2 cellular contexts compared by ENCODE assay signal in the genomic region with DNA sequence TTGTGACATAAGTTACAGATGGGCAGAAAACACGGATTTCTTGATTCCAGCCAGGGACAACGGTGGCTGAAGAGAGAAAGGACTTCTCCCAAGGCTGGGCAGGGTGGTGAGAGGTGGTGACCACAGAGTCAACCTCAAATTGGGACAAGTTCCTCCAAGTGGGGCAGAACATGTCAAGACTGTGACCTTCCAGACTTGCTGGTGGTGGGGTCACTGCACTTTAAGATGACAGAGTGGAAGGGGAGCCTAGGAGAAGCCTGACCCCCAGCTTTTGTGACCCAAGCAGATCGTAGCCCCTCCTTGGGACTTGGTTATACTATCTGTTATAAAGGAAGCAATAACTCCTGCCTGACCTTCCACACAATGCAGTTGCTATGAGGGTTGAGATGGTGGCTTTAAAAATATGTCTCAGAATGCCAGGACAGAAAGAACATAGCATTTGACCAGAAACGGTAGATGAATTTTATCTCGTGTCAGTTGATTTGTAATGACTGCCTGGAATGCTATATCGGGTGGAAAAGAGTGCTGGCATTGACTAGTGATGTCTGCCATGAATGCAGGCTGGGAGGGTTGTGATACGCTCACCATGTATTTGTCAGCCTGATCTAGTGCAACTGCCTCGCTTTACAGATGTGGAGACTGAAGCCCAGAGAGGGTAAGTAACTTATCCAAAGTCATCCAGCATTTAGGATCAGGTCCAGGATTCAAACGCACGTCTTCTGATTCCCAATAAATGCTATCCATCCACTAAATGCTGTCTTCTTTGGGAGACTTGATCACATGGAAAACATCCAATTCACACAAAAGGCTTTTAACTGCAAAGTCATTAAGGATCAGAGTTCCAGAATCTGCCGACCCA.
TF ChIP-seq lines count a peak whose summit lies in the region.

No MANE protein-coding gene starts in this region.

TF ChIP-seq in HepG2, 621 proteins besides CTCF, POLR2A, EP300 and RAD21:
- TF ChIP-seq ZNF768 (CRISPR knock-in tag; IDR thresholded peaks at IDR 0.05): peak; percentile 24; the same call in 1 of the 2 replicates
- no peak for TF ChIP-seq NCOA1 (CRISPR knock-in tag; IDR thresholded peaks at IDR 0.05)
TF ChIP-seq in HepG2: peak in this region for 1.

TF ChIP-seq in H1, 55 proteins besides CTCF, POLR2A, EP300 and RAD21:
- TF ChIP-seq, protein P1, sequence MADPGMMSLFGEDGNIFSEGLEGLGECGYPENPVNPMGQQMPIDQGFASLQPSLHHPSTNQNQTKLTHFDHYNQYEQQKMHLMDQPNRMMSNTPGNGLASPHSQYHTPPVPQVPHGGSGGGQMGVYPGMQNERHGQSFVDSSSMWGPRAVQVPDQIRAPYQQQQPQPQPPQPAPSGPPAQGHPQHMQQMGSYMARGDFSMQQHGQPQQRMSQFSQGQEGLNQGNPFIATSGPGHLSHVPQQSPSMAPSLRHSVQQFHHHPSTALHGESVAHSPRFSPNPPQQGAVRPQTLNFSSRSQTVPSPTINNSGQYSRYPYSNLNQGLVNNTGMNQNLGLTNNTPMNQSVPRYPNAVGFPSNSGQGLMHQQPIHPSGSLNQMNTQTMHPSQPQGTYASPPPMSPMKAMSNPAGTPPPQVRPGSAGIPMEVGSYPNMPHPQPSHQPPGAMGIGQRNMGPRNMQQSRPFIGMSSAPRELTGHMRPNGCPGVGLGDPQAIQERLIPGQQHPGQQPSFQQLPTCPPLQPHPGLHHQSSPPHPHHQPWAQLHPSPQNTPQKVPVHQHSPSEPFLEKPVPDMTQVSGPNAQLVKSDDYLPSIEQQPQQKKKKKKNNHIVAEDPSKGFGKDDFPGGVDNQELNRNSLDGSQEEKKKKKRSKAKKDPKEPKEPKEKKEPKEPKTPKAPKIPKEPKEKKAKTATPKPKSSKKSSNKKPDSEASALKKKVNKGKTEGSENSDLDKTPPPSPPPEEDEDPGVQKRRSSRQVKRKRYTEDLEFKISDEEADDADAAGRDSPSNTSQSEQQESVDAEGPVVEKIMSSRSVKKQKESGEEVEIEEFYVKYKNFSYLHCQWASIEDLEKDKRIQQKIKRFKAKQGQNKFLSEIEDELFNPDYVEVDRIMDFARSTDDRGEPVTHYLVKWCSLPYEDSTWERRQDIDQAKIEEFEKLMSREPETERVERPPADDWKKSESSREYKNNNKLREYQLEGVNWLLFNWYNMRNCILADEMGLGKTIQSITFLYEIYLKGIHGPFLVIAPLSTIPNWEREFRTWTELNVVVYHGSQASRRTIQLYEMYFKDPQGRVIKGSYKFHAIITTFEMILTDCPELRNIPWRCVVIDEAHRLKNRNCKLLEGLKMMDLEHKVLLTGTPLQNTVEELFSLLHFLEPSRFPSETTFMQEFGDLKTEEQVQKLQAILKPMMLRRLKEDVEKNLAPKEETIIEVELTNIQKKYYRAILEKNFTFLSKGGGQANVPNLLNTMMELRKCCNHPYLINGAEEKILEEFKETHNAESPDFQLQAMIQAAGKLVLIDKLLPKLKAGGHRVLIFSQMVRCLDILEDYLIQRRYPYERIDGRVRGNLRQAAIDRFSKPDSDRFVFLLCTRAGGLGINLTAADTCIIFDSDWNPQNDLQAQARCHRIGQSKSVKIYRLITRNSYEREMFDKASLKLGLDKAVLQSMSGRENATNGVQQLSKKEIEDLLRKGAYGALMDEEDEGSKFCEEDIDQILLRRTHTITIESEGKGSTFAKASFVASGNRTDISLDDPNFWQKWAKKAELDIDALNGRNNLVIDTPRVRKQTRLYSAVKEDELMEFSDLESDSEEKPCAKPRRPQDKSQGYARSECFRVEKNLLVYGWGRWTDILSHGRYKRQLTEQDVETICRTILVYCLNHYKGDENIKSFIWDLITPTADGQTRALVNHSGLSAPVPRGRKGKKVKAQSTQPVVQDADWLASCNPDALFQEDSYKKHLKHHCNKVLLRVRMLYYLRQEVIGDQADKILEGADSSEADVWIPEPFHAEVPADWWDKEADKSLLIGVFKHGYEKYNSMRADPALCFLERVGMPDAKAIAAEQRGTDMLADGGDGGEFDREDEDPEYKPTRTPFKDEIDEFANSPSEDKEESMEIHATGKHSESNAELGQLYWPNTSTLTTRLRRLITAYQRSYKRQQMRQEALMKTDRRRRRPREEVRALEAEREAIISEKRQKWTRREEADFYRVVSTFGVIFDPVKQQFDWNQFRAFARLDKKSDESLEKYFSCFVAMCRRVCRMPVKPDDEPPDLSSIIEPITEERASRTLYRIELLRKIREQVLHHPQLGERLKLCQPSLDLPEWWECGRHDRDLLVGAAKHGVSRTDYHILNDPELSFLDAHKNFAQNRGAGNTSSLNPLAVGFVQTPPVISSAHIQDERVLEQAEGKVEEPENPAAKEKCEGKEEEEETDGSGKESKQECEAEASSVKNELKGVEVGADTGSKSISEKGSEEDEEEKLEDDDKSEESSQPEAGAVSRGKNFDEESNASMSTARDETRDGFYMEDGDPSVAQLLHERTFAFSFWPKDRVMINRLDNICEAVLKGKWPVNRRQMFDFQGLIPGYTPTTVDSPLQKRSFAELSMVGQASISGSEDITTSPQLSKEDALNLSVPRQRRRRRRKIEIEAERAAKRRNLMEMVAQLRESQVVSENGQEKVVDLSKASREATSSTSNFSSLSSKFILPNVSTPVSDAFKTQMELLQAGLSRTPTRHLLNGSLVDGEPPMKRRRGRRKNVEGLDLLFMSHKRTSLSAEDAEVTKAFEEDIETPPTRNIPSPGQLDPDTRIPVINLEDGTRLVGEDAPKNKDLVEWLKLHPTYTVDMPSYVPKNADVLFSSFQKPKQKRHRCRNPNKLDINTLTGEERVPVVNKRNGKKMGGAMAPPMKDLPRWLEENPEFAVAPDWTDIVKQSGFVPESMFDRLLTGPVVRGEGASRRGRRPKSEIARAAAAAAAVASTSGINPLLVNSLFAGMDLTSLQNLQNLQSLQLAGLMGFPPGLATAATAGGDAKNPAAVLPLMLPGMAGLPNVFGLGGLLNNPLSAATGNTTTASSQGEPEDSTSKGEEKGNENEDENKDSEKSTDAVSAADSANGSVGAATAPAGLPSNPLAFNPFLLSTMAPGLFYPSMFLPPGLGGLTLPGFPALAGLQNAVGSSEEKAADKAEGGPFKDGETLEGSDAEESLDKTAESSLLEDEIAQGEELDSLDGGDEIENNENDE (IDR thresholded peaks at IDR 0.05; ENCODE audit: insufficient replicate concordance, low read length): no peak
- TF ChIP-seq FOSL1 (IDR thresholded peaks at IDR 0.05; ENCODE audit: insufficient read depth, low read depth, low read length) (no peak), KDM1A (IDR thresholded peaks at IDR 0.05; ENCODE audit: borderline replicate concordance, low read length) (0 out of 2 replicates have a peak, but pooled peaks have one; percentile 18)
